In genomic region chr3:153293222-153293621, GRCh38 we compare ENCODE assay signal across 17 cellular contexts.
DNase-seq lines count a peak whose midpoint lies in the region; ATAC-seq, FAIRE-seq and TF ChIP-seq lines count a peak whose summit lies in the region.
"Had no signal": no experiment of that assay in that cellular context is flagged by ENCODE, and none has a peak within 500 bp of the region (broad histone marks: within the 10 kb centered on the region; RNA-seq: fewer than 3 reads in every experiment).

No MANE protein-coding gene starts in this region.

- FAIRE-seq in astrocyte (lab: Jason Lieb, UNC) = peak; percentile 83

- no peaks in the 10 kb centered on the region for H3K36me3 Mint-ChIP-seq in astrocyte (ENCODE audit: low read depth, unreplicated experiment)
- H3K36me3 Mint-ChIP-seq in natural killer cell treated with Interleukin-12 subunit alpha and Interleukin-12 subunit beta and Interleukin-15 and Interleukin-18, amount 100 ng/mL, for 72 hours = no peaks in the 10 kb centered on the region
- H3K36me3 Mint-ChIP-seq: activated naive CD8-positive, alpha-beta T cell treated with anti-CD3 and anti-CD28 coated beads for 36 hours had no signal

- CTCF ChIA-PET in OCI-LY7 (lab: Charles Lee; ENCODE audit: unreplicated experiment) = no interaction called here

- DNase-seq in HPDE6-E6E7 (ENCODE audit: extremely low spot score) = peak; percentile 25
- peak; percentile 58 for DNase-seq in astrocyte (ENCODE audit: low read depth)
- peak; percentile 82 for DNase-seq in iris pigment epithelial cell (ENCODE audit: low read depth)
- DNase-seq in NCI-H345 treated with DMSO at 0.1 percent for 48 hours (lab: John Stamatoyannopoulos, UW; ENCODE audit: unreplicated experiment) = no peak
- no peak for DNase-seq in OCI-LY7 (ENCODE audit: low spot score)
- DNase-seq in SHP77 treated with DMSO at 0.1 percent for 48 hours (lab: John Stamatoyannopoulos, UW) = no peak
- no peak for DNase-seq in natural killer cell treated with Interleukin-12 subunit alpha and Interleukin-12 subunit beta and Interleukin-15 and Interleukin-18, amount 100 ng/mL, for 72 hours (ENCODE audit: low spot score)
- DNase-seq: ACHN; activated naive CD8-positive, alpha-beta T cell treated with anti-CD3 and anti-CD28 coated beads for 36 hours; dermis blood vessel endothelial cell; DND-41; heart left ventricle; NCI-H1092 treated with DMSO at 0.1 percent for 48 hours; NCI-H226; stimulated activated CD4-positive, alpha-beta T cell treated with anti-CD3 and anti-CD28 coated beads, Interleukin-12 subunit alpha, Interleukin-12 subunit beta, amount 100 ng/mL, for 4 hours had no signal

- H3K79me2 ChIP-seq in ACC112 (ENCODE audit: control insufficient read depth, insufficient read depth, low read length, unreplicated experiment) = no peaks in the 10 kb centered on the region
- no peaks in the 10 kb centered on the region for H3K79me2 ChIP-seq in astrocyte (ENCODE audit: insufficient read depth, low read length)
- no peaks in the 10 kb centered on the region for H3K79me2 ChIP-seq in OCI-LY7 (ENCODE audit: insufficient read depth, low read depth, low read length)

- H3K27me3 ChIP-seq in ACC112 (ENCODE audit: insufficient read depth, low read length) (no peaks in the 10 kb centered on the region), astrocyte (ENCODE audit: insufficient read depth, low read length) (no peaks in the 10 kb centered on the region)
- H3K27me3 ChIP-seq: heart left ventricle had no signal

- no peaks in the 10 kb centered on the region for H3K9me3 Mint-ChIP-seq in astrocyte (ENCODE audit: unreplicated experiment)
- no peaks in the 10 kb centered on the region for H3K9me3 Mint-ChIP-seq in natural killer cell treated with Interleukin-12 subunit alpha and Interleukin-12 subunit beta and Interleukin-15 and Interleukin-18, amount 100 ng/mL, for 72 hours
- H3K9me3 Mint-ChIP-seq: activated naive CD8-positive, alpha-beta T cell treated with anti-CD3 and anti-CD28 coated beads for 36 hours had no signal

- peak overlapping the region; percentile 71 for H2AFZ ChIP-seq in ACC112 (ENCODE audit: low read length, unreplicated experiment)
- peak overlapping the region; percentile 15 for H2AFZ ChIP-seq in astrocyte (ENCODE audit: low read depth, low read length)
- no peak overlapping the region for H2AFZ ChIP-seq in OCI-LY7 (ENCODE audit: low read length)

- no peaks in the 10 kb centered on the region for H3K9me3 ChIP-seq in astrocyte (ENCODE audit: insufficient read depth, low read depth, low read length)
- no peaks in the 10 kb centered on the region for H3K9me3 ChIP-seq in OCI-LY7 (ENCODE audit: low read length)
- H3K9me3 ChIP-seq: heart left ventricle had no signal

- no peaks in the 10 kb centered on the region for H3K9me2 ChIP-seq in OCI-LY7 (ENCODE audit: insufficient read depth, low read length)

- H3K36me3 ChIP-seq in ACC112 (ENCODE audit: insufficient read depth, low read length) = no peaks in the 10 kb centered on the region
- no peaks in the 10 kb centered on the region for H3K36me3 ChIP-seq in astrocyte (ENCODE audit: insufficient read depth, low read length)
- H3K36me3 ChIP-seq in OCI-LY7 (ENCODE audit: insufficient read depth, low read length) = no peaks in the 10 kb centered on the region
- H3K36me3 ChIP-seq: heart left ventricle had no signal

- H3K9ac ChIP-seq in astrocyte (ENCODE audit: low read length) = no peak overlapping the region

- H3K27ac Mint-ChIP-seq in astrocyte (ENCODE audit: unreplicated experiment) = no peak overlapping the region
- no peak overlapping the region for H3K27ac Mint-ChIP-seq in natural killer cell treated with Interleukin-12 subunit alpha and Interleukin-12 subunit beta and Interleukin-15 and Interleukin-18, amount 100 ng/mL, for 72 hours
- H3K27ac Mint-ChIP-seq: activated naive CD8-positive, alpha-beta T cell treated with anti-CD3 and anti-CD28 coated beads for 36 hours had no signal

- H3K27ac ChIP-seq in ACC112 (ENCODE audit: low read depth, low read length) (peak overlapping the region; percentile 64), astrocyte (ENCODE audit: low read depth, low read length) (no peak overlapping the region), OCI-LY7 (ENCODE audit: low read depth, low read length, poor library complexity, severe bottlenecking) (no peak overlapping the region)

- H3K27me3 Mint-ChIP-seq in astrocyte (ENCODE audit: low read depth, unreplicated experiment) = no peaks in the 10 kb centered on the region
- H3K27me3 Mint-ChIP-seq in natural killer cell treated with Interleukin-12 subunit alpha and Interleukin-12 subunit beta and Interleukin-15 and Interleukin-18, amount 100 ng/mL, for 72 hours = no peaks in the 10 kb centered on the region
- H3K27me3 Mint-ChIP-seq: activated naive CD8-positive, alpha-beta T cell treated with anti-CD3 and anti-CD28 coated beads for 36 hours had no signal

- H3K4me3 ChIP-seq in ACC112 (ENCODE audit: low read depth, low read length) (peak overlapping the region; percentile 57; the same call in 1 of the 2 replicates), astrocyte (ENCODE audit: insufficient read depth, low read depth, low read length) (no peak overlapping the region), OCI-LY7 (ENCODE audit: low read depth, low read length, poor library complexity, severe bottlenecking) (no peak overlapping the region)
- H3K4me3 ChIP-seq: heart left ventricle had no signal

- peak overlapping the region; percentile 36 for H3K4me2 ChIP-seq in astrocyte (ENCODE audit: low read length)
- no peak overlapping the region for H3K4me2 ChIP-seq in OCI-LY7 (ENCODE audit: low read length)

- no peak for TF ChIP-seq CTCF in astrocyte (IDR thresholded peaks at IDR 0.05; ENCODE audit: insufficient read depth, low read depth, low read length)
- no peak for TF ChIP-seq CTCF in OCI-LY7 (conservative IDR thresholded peaks at IDR 0.05; ENCODE audit: low read length)

- no peak overlapping the region for H3K4me3 Mint-ChIP-seq in astrocyte (ENCODE audit: unreplicated experiment)
- H3K4me3 Mint-ChIP-seq in natural killer cell treated with Interleukin-12 subunit alpha and Interleukin-12 subunit beta and Interleukin-15 and Interleukin-18, amount 100 ng/mL, for 72 hours = no peak overlapping the region
- H3K4me3 Mint-ChIP-seq: activated naive CD8-positive, alpha-beta T cell treated with anti-CD3 and anti-CD28 coated beads for 36 hours had no signal

- no TSS peak for BruUV-seq in OCI-LY7 (replicated peaks; lab: Mats Ljungman, UMichigan)

- POLR2A ChIA-PET in OCI-LY7 (lab: Charles Lee) = interaction anchor here (0.5 to 0.8 kb wide), 2 partner anchors 16 to 152 kb away, joined by 3 read pairs; no protein-coding TSS in a partner anchor

- H3K4me1 Mint-ChIP-seq in astrocyte (ENCODE audit: low read depth, unreplicated experiment) = peaks cover 17% of the 10 kb centered on the region
- peaks cover 22 to 26% of the 10 kb centered on the region in 2 donors for H3K4me1 Mint-ChIP-seq in natural killer cell treated with Interleukin-12 subunit alpha and Interleukin-12 subunit beta and Interleukin-15 and Interleukin-18, amount 100 ng/mL, for 72 hours (ENCODE audit: low read depth in 2 of 2)

- H3K4me1 ChIP-seq in ACC112 (ENCODE audit: control insufficient read depth, insufficient read depth, low read length, unreplicated experiment) (peaks cover 7% of the 10 kb centered on the region), astrocyte (ENCODE audit: insufficient read depth, low read length) (peaks cover 4% of the 10 kb centered on the region), OCI-LY7 (ENCODE audit: insufficient read depth, low read length, poor library complexity, severe bottlenecking) (no peaks in the 10 kb centered on the region)

- intact Hi-C loops in OCI-LY7 (cut with micrococcal nuclease; ENCODE audit: unreplicated experiment) = no loop called here

- H4K20me1 ChIP-seq in astrocyte (ENCODE audit: insufficient read depth, low read length) = no peaks in the 10 kb centered on the region
- H4K20me1 ChIP-seq in OCI-LY7 (ENCODE audit: insufficient read depth, low read length) = no peaks in the 10 kb centered on the region

- no peak for ATAC-seq in natural killer cell treated with Interleukin-12 subunit alpha and Interleukin-12 subunit beta and Interleukin-15 and Interleukin-18, amount 100 ng/mL, for 72 hours
- ATAC-seq: HCT116 had no signal

Comparison
In these comparisons a context has a peak if more than half of its experiments do, and no peak if none do; other contexts are left out.
1. DNase-seq: peak in HPDE6-E6E7 (single experiment), astrocyte (single experiment) and iris pigment epithelial cell (single experiment); none in NCI-H345 treated with DMSO at 0.1 percent for 48 hours (single experiment), OCI-LY7 (single experiment), SHP77 treated with DMSO at 0.1 percent for 48 hours (single experiment) and natural killer cell treated with Interleukin-12 subunit alpha and Interleukin-12 subunit beta and Interleukin-15 and Interleukin-18, amount 100 ng/mL, for 72 hours (single experiment).